In the genomic region with DNA sequence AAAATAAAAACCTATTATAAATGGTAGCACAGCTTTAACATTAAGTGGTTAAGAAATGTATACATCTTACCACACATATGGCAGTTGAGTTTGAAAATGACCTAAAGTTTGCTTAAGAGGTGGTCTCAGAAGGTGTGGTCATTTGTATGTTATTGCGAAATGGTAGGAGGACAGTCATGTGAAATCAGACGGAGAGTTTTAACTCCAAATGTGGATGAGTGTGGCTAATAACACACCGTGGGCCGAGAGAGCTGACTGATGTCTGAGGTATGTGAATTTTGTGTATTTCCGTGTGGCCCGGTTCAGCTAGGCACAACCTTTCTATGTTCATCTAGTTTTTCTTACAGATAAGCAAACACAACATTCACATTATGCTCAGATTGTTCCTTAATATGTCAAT, we compare ENCODE assay signal across 28 cellular contexts.
"Had no signal": no experiment of that assay in that cellular context is flagged by ENCODE, and none has a peak within 500 bp of the region (broad histone marks: within the 10 kb centered on the region; RNA-seq: fewer than 3 reads in every experiment).

No MANE protein-coding gene starts in this region.

- H3K36me3 ChIP-seq: adrenal gland, breast epithelium, gastrocnemius medialis, neutrophil, ovary, thoracic aorta, uterus had no signal

- H2AFZ ChIP-seq: hepatocyte had no signal

- DNase-seq: activated CD4-positive, alpha-beta memory T cell treated with anti-CD3 and anti-CD28 coated beads for 36 hours; activated CD4-positive, alpha-beta T cell treated with anti-CD3 and anti-CD28 coated beads, Interleukin-2, amount 10 ng/mL, durations not matched to agents 24 days and 14 days; activated CD4-positive, CD25-positive, alpha-beta regulatory T cell treated with anti-CD3 and anti-CD28 coated beads, Interleukin-2, amount 50 U/mL, for 72 hours; activated CD8-positive, alpha-beta memory T cell treated with anti-CD3 and anti-CD28 coated beads, Interleukin-2, amount 50 U/mL, for 4 hours; activated effector memory CD4-positive, alpha-beta T cell treated with anti-CD3 and anti-CD28 coated beads, Interleukin-2, amount 50 U/mL, for 16 hours; activated naive CD4-positive, alpha-beta T cell treated with anti-CD3 and anti-CD28 coated beads for 36 hours; activated naive CD8-positive, alpha-beta T cell treated with anti-CD3 and anti-CD28 coated beads for 36 hours; activated T-cell treated with anti-CD3 and anti-CD28 coated beads, Interleukin-2, amount 50 U/mL, for 1 hour; adrenal gland; central memory CD4-positive, alpha-beta T cell; dermis blood vessel endothelial cell; effector CD8-positive, alpha-beta T cell; gastrocnemius medialis; glutamatergic neuron; left cardiac atrium; left ventricle myocardium superior; naive B cell; nephron progenitor cell; ovary; small intestine; stimulated activated CD4-positive, alpha-beta T cell treated with anti-CD3 and anti-CD28 coated beads, Interleukin-4, amount 100 ng/mL, for 24 hours; T-helper 2 cell; trophoblast cell; uterus had no signal

- H3K4me2 ChIP-seq: hepatocyte had no signal

- H3K4me3 ChIP-seq: adrenal gland, breast epithelium, gastrocnemius medialis, hepatocyte, ovary, thoracic aorta, uterus had no signal

- H3K27me3 ChIP-seq: adrenal gland, breast epithelium, gastrocnemius medialis, hepatocyte, neutrophil, ovary, uterus had no signal

- H3K4me1 ChIP-seq: breast epithelium had no signal

- H3K79me2 ChIP-seq: hepatocyte had no signal

- H3K9me3 ChIP-seq: adrenal gland, gastrocnemius medialis, neutrophil, ovary, thoracic aorta, uterus had no signal

- H3K27ac ChIP-seq: adrenal gland, breast epithelium, gastrocnemius medialis, hepatocyte, neutrophil, ovary, thoracic aorta, uterus had no signal
